ENCODE assay signal across 9 cellular contexts in the genomic region with DNA sequence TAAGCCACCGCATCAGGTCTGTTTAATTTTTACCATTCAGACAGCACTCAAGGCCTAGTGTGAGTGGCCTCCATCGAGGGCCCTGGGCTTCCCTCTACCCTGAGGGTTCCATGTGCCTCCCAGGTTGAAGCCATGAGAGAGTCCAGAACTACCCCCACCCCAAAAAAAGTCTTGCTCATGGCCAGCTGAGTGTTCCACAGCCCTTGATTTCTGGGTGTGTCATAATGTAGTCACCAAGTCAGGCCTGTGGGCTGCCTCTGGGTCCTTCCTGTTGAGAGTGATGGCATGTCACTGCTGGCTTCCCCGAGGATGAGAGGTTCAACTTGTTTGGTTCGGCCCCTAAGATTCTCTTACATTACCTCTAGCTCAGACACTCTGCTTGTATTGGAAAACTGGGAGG.
DNase-seq lines count a peak whose midpoint lies in the region; ATAC-seq lines count a peak whose summit lies in the region.
"Had no signal": no experiment of that assay in that cellular context is flagged by ENCODE, and none has a peak within 500 bp of the region (broad histone marks: within the 10 kb centered on the region; RNA-seq: fewer than 3 reads in every experiment).

No MANE protein-coding gene starts in this region.

- H4K8ac ChIP-seq in mesenchymal stem cell (ENCODE audit: low read length) = no peak overlapping the region

- H3K27ac Mint-ChIP-seq in activated T-helper 17 cell treated with anti-CD3 and anti-CD28 coated beads, Interleukin-2, amount 50 U/mL, for 72 hours = peak overlapping the region; percentile 95

- no peak overlapping the region for H2BK12ac ChIP-seq in mesenchymal stem cell (ENCODE audit: low read length in 2 of 2)

- WGBS in mesenchymal stem cell = 78% methylated on average over 3 of the region's 4 CpGs

- H4K91ac ChIP-seq in mesenchymal stem cell (ENCODE audit: low read length) = no peak overlapping the region

- H3K36me3 Mint-ChIP-seq in activated T-helper 17 cell treated with anti-CD3 and anti-CD28 coated beads, Interleukin-2, amount 50 U/mL, for 72 hours (ENCODE audit: low read depth) = no peaks in the 10 kb centered on the region

- H3K18ac ChIP-seq in mesenchymal stem cell (ENCODE audit: low read depth in 1 of 2, low read length in 2 of 2) = no peak overlapping the region

- H2BK15ac ChIP-seq in mesenchymal stem cell (ENCODE audit: low read depth, poor library complexity, severe bottlenecking) = no peak overlapping the region

- H3K4me3 Mint-ChIP-seq in activated T-helper 17 cell treated with anti-CD3 and anti-CD28 coated beads, Interleukin-2, amount 50 U/mL, for 72 hours = peak overlapping the region; percentile 83

- no peak overlapping the region for H3K4me2 ChIP-seq in mesenchymal stem cell (ENCODE audit: low read length, poor library complexity, severe bottlenecking)
- H3K4me2 ChIP-seq: A549 had no signal

- no peaks in the 10 kb centered on the region for H3K9me3 Mint-ChIP-seq in activated T-helper 17 cell treated with anti-CD3 and anti-CD28 coated beads, Interleukin-2, amount 50 U/mL, for 72 hours

- no peaks in the 10 kb centered on the region for H3K36me3 ChIP-seq in mesenchymal stem cell (ENCODE audit: control insufficient read depth in 1 of 2, insufficient read depth in 2 of 2, low read depth in 1 of 2, low read length in 2 of 2)

- no peak overlapping the region for H3K27ac ChIP-seq in mesenchymal stem cell (ENCODE audit: low read length, poor library complexity, severe bottlenecking)
- H3K27ac ChIP-seq: A549 had no signal

- no peak overlapping the region for H2BK120ac ChIP-seq in mesenchymal stem cell (ENCODE audit: low read depth, low read length)

- ATAC-seq in activated CD4-positive, CD25-positive, alpha-beta regulatory T cell treated with anti-CD3 and anti-CD28 coated beads, Interleukin-2, amount 50 U/mL, for 24 hours = peak; percentile 73 to 80
- ATAC-seq in activated T-helper 17 cell treated with anti-CD3 and anti-CD28 coated beads, Interleukin-2, amount 50 U/mL, for 72 hours (replicated peaks) = peak; percentile 86
- ATAC-seq in HG03280 (IDR thresholded peaks at IDR 0.05; ENCODE audit: unreplicated experiment) = no peak
- no peak for ATAC-seq in GM19397 (IDR thresholded peaks at IDR 0.05; ENCODE audit: unreplicated experiment)
- ATAC-seq: A549 had no signal

- no peak overlapping the region for H2BK5ac ChIP-seq in mesenchymal stem cell (ENCODE audit: low read depth, low read length, poor library complexity, severe bottlenecking)

- peak overlapping the region; percentile 24 for H3K9ac ChIP-seq in mesenchymal stem cell (ENCODE audit: low read length)

- no peak overlapping the region for H3K4ac ChIP-seq in mesenchymal stem cell (ENCODE audit: low read depth in 1 of 2, low read length in 2 of 2)

- no peaks in the 10 kb centered on the region for H3K27me3 ChIP-seq in mesenchymal stem cell (ENCODE audit: control insufficient read depth in 1 of 2, insufficient read depth in 1 of 2, low read length in 2 of 2)

- H3K14ac ChIP-seq in mesenchymal stem cell (ENCODE audit: low read length in 2 of 2) = no peak overlapping the region

- peaks cover 49% of the 10 kb centered on the region for H3K4me1 Mint-ChIP-seq in activated T-helper 17 cell treated with anti-CD3 and anti-CD28 coated beads, Interleukin-2, amount 50 U/mL, for 72 hours

- no peak overlapping the region for H3K23ac ChIP-seq in mesenchymal stem cell (ENCODE audit: low read length in 2 of 2)

- peaks cover 3% of the 10 kb centered on the region for H3K4me1 ChIP-seq in mesenchymal stem cell (ENCODE audit: control insufficient read depth, insufficient read depth, low read depth, low read length)
- H3K4me1 ChIP-seq: A549 had no signal

- no peak overlapping the region for H2AK5ac ChIP-seq in mesenchymal stem cell (ENCODE audit: low read length, severe bottlenecking)

- H3K4me3 ChIP-seq in mesenchymal stem cell (ENCODE audit: insufficient read depth in 1 of 2, low read depth in 1 of 2, low read length in 2 of 2) = no peak overlapping the region
- H3K4me3 ChIP-seq: A549 had no signal

- H3K9me3 ChIP-seq in mesenchymal stem cell (ENCODE audit: control insufficient read depth, low read length) = no peaks in the 10 kb centered on the region
- H3K9me3 ChIP-seq: A549 had no signal

- H3K27me3 Mint-ChIP-seq in activated T-helper 17 cell treated with anti-CD3 and anti-CD28 coated beads, Interleukin-2, amount 50 U/mL, for 72 hours = no peaks in the 10 kb centered on the region

- no peak for DNase-seq in activated CD4-positive, CD25-positive, alpha-beta regulatory T cell (lab: John Stamatoyannopoulos, UW)
- no peak for DNase-seq in mesenchymal stem cell
- DNase-seq in stromal cell of bone marrow (ENCODE audit: low read depth) = peak; percentile 46
- DNase-seq in NCI-H187 treated with DMSO at 0.1 percent for 48 hours (lab: John Stamatoyannopoulos, UW) = no peak

- peaks cover 14% of the 10 kb centered on the region for H3K79me1 ChIP-seq in mesenchymal stem cell (replicated peaks; ENCODE audit: low read length, poor library complexity, severe bottlenecking)

- H2AFZ ChIP-seq in mesenchymal stem cell (ENCODE audit: low read depth, low read length) = no peak overlapping the region

Comparison
In these comparisons a context has a peak if more than half of its experiments do, and no peak if none do; other contexts are left out.
1. ATAC-seq: peak in activated CD4-positive, CD25-positive, alpha-beta regulatory T cell treated with anti-CD3 and anti-CD28 coated beads, Interleukin-2, amount 50 U/mL, for 24 hours (2 of 2) and activated T-helper 17 cell treated with anti-CD3 and anti-CD28 coated beads, Interleukin-2, amount 50 U/mL, for 72 hours (single experiment); none in HG03280 (single experiment) and GM19397 (single experiment).